In genomic region chr13:108322206-108322824, GRCh38 we compare ENCODE assay signal across 8 cellular contexts. TPM values are rescaled to one million over a fixed set of nuclear protein-coding genes. Genes with fewer than 3 reads are reported as not detected.
DNase-seq lines count a peak whose midpoint lies in the region; ATAC-seq and TF ChIP-seq lines count a peak whose summit lies in the region.

No MANE protein-coding gene starts in this region.

- no peak overlapping the region for H3K14ac ChIP-seq in H9 (ENCODE audit: insufficient read depth, low read length)

- H2BK15ac ChIP-seq in H9 (ENCODE audit: low read depth, low read length) = no peak overlapping the region

- H3K9ac ChIP-seq in H9 (ENCODE audit: extremely low read depth, insufficient read length, low read length) (no peak overlapping the region), neural progenitor cell (no peak overlapping the region)

- no peak overlapping the region for H2AFZ ChIP-seq in H9 (ENCODE audit: low read length)
- peak overlapping the region; percentile 17 for H2AFZ ChIP-seq in neural progenitor cell (replicated peaks)

- H3K36me3 Mint-ChIP-seq in H9 (ENCODE audit: insufficient read depth in 1 of 3, low read depth in 3 of 3) (no peaks in the 10 kb centered on the region), neural progenitor cell (no peaks in the 10 kb centered on the region)

- no peaks in the 10 kb centered on the region for H3K79me1 ChIP-seq in H9 (ENCODE audit: insufficient read depth, low read depth, low read length, poor library complexity, severe bottlenecking)

- H3K4me1 ChIP-seq in H9 (ENCODE audit: insufficient read depth, low read length) (peaks cover 4% of the 10 kb centered on the region; the same call in 1 of the 2 replicates), neural progenitor cell (no peaks in the 10 kb centered on the region)

- H3K27me3 Mint-ChIP-seq in H9 (ENCODE audit: low read depth) = no peaks in the 10 kb centered on the region; the same call in none of the 2 replicates
- H3K27me3 Mint-ChIP-seq in neural progenitor cell (ENCODE audit: insufficient read depth, low read depth) = peaks cover 2% of the 10 kb centered on the region

- H2BK12ac ChIP-seq in H9 (ENCODE audit: insufficient read length, low read depth, low read length) = no peak overlapping the region

- no peaks in the 10 kb centered on the region for H3K36me3 ChIP-seq in neural progenitor cell

- H4K91ac ChIP-seq in H9 (ENCODE audit: insufficient read length, low read depth, low read length) = no peak overlapping the region

- H3K18ac ChIP-seq in H9 (ENCODE audit: insufficient read length, low read depth, low read length) = no peak overlapping the region

- H3T11ph ChIP-seq in H9 (ENCODE audit: low read length) = no peak overlapping the region

- CTCF ChIA-PET in GM10248 (lab: Yijun Ruan, JAX) = interaction anchor here (0.9 to 1.8 kb wide), 5 partner anchors 12 to 1108 kb away, joined by 3 to 6 read pairs (median 3); no protein-coding TSS in a partner anchor

- peak; percentile 95 for ATAC-seq in SK-N-SH treated with all-trans-retinoic acid at 6 μM for 48 hours

- no peak overlapping the region for H4K5ac ChIP-seq in H9 (ENCODE audit: insufficient read length, low read depth, low read length)

- no peak overlapping the region for H3K4me3 ChIP-seq in neural progenitor cell

- no peak overlapping the region for H3K27ac Mint-ChIP-seq in H9
- H3K27ac Mint-ChIP-seq in neural progenitor cell = no peak overlapping the region

- H2BK20ac ChIP-seq in H9 (ENCODE audit: low read depth, low read length, poor library complexity, severe bottlenecking) = no peak overlapping the region

- H3K4ac ChIP-seq in H9 (ENCODE audit: low read depth, low read length) = no peak overlapping the region

- H3K79me2 ChIP-seq in H9 (ENCODE audit: insufficient read depth, low read length) (no peaks in the 10 kb centered on the region), neural progenitor cell (ENCODE audit: low read depth) (no peaks in the 10 kb centered on the region)

- H3K27me3 ChIP-seq in H9 (ENCODE audit: insufficient read depth, low read length) (no peaks in the 10 kb centered on the region), neural progenitor cell (no peaks in the 10 kb centered on the region)

- no peaks in the 10 kb centered on the region for H4K20me1 ChIP-seq in H9 (ENCODE audit: control insufficient read depth, insufficient read depth, insufficient read length)
- H4K20me1 ChIP-seq in neural progenitor cell (ENCODE audit: low read depth) = no peaks in the 10 kb centered on the region

- no peaks in the 10 kb centered on the region for H3K23me2 ChIP-seq in H9 (ENCODE audit: insufficient read length, low read depth, low read length, poor library complexity, severe bottlenecking)

- DNase-seq in GM10248 (ENCODE audit: extremely low spot score) (peak; percentile 38), H9 (no peak), fibroblast of gingiva (ENCODE audit: low read depth) (peak; percentile 39), neural progenitor cell (ENCODE audit: low spot score) (peak; percentile 64)
- no peak for DNase-seq in stimulated activated CD4-positive, alpha-beta T cell treated with anti-CD3 and anti-CD28 coated beads, Interleukin-1b, Interleukin-23, amount 100 ng/mL, for 48 hours

- no peak overlapping the region for H3K56ac ChIP-seq in H9 (ENCODE audit: insufficient read length, low read depth, low read length)

- H2AK5ac ChIP-seq in H9 (ENCODE audit: insufficient read length, low read length) = no peak overlapping the region

- WGBS in H9 (ENCODE audit: extremely low coverage, insufficient read length, low lambda C conversion rate) = no CpG with 5 or more reads among the region's 2 CpGs

- H3K4me2 ChIP-seq in H9 (ENCODE audit: insufficient read depth, insufficient read length, low read length) = no peak overlapping the region
- no peak overlapping the region for H3K4me2 ChIP-seq in neural progenitor cell

- POLR2A ChIA-PET in GM10248 (lab: Yijun Ruan, JAX) = no interaction called here

- H3K4me1 Mint-ChIP-seq in H9 = peaks cover 14 to 17% of the 10 kb centered on the region in 2 experiments
- no peaks in the 10 kb centered on the region for H3K4me1 Mint-ChIP-seq in neural progenitor cell

- no peak overlapping the region for H3K4me3 Mint-ChIP-seq in H9
- no peak overlapping the region for H3K4me3 Mint-ChIP-seq in neural progenitor cell

- H3K23ac ChIP-seq in H9 (ENCODE audit: insufficient read length, low read depth, low read length) = no peak overlapping the region

- peak; percentile 81 for TF ChIP-seq CTCF in 22Rv1 (IDR thresholded peaks at IDR 0.05)
- peak; percentile 71 for TF ChIP-seq CTCF in GM10248 (IDR thresholded peaks at IDR 0.05; ENCODE audit: control extremely low read depth, extremely low read depth, low read depth, missing control alignments)
- TF ChIP-seq CTCF in H9 (conservative IDR thresholded peaks at IDR 0.05) = peak; percentile 85
- peak; percentile 67 for TF ChIP-seq CTCF in LNCAP (IDR thresholded peaks at IDR 0.05)
- peak; percentile 92 for TF ChIP-seq CTCF in neural progenitor cell (IDR thresholded peaks at IDR 0.05)

- H4K8ac ChIP-seq in H9 (replicated peaks; ENCODE audit: insufficient read length, low read depth, low read length) = no peak overlapping the region

- H3K27ac ChIP-seq in 22Rv1 (no peak overlapping the region), H9 (ENCODE audit: insufficient read length, low read depth, low read length) (no peak overlapping the region), neural progenitor cell (no peak overlapping the region)

- H3F3A ChIP-seq in neural progenitor cell (ENCODE audit: low read depth) = no peaks in the 10 kb centered on the region

- H2BK5ac ChIP-seq in H9 (ENCODE audit: insufficient read length, low read length) = no peak overlapping the region

- H3K9me3 ChIP-seq in H9 (ENCODE audit: control insufficient read depth, low read depth, low read length) (no peaks in the 10 kb centered on the region), neural progenitor cell (ENCODE audit: low read depth) (no peaks in the 10 kb centered on the region)

- no peaks in the 10 kb centered on the region for H3K9me3 Mint-ChIP-seq in H9
- no peaks in the 10 kb centered on the region for H3K9me3 Mint-ChIP-seq in neural progenitor cell

- H2BK120ac ChIP-seq in H9 (ENCODE audit: low read depth, low read length, poor library complexity, severe bottlenecking) = no peak overlapping the region

TF ChIP-seq in SK-N-SH treated with all-trans-retinoic acid at 6 μM for 48 hours, 23 proteins besides CTCF, POLR2A, EP300 and RAD21:
- TF ChIP-seq TSHZ2 (CRISPR knock-in tag; IDR thresholded peaks at IDR 0.05) (no peak), ZNF565 (CRISPR knock-in tag; conservative IDR thresholded peaks at IDR 0.05; ENCODE audit: low read depth) (no peak), OSR1 (CRISPR knock-in tag; IDR thresholded peaks at IDR 0.05) (no peak), ZNF70 (CRISPR knock-in tag; IDR thresholded peaks at IDR 0.05) (no peak), TCF4 (CRISPR knock-in tag; IDR thresholded peaks at IDR 0.05; ENCODE audit: borderline replicate concordance) (no peak), ZFP3 (CRISPR knock-in tag; IDR thresholded peaks at IDR 0.05) (no peak), TOX (CRISPR knock-in tag; IDR thresholded peaks at IDR 0.05; ENCODE audit: borderline replicate concordance) (no peak), ARNTL (CRISPR knock-in tag; IDR thresholded peaks at IDR 0.05; ENCODE audit: borderline replicate concordance, low read depth) (no peak), ISL1 (CRISPR knock-in tag; IDR thresholded peaks at IDR 0.05) (no peak), ZFP30 (CRISPR knock-in tag; IDR thresholded peaks at IDR 0.05) (no peak), ZNF8 (CRISPR knock-in tag; IDR thresholded peaks at IDR 0.05) (no peak)
- TF ChIP-seq, protein P1, sequence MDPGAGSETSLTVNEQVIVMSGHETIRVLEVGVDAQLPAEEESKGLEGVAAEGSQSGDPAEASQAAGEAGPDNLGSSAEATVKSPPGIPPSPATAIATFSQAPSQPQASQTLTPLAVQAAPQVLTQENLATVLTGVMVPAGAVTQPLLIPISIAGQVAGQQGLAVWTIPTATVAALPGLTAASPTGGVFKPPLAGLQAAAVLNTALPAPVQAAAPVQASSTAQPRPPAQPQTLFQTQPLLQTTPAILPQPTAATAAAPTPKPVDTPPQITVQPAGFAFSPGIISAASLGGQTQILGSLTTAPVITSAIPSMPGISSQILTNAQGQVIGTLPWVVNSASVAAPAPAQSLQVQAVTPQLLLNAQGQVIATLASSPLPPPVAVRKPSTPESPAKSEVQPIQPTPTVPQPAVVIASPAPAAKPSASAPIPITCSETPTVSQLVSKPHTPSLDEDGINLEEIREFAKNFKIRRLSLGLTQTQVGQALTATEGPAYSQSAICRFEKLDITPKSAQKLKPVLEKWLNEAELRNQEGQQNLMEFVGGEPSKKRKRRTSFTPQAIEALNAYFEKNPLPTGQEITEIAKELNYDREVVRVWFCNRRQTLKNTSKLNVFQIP (CRISPR knock-in tag; IDR thresholded peaks at IDR 0.05; ENCODE audit: borderline replicate concordance, low read depth) = no peak

RNA-seq across cellular contexts. Expression of gene TNFSF13B, which starts 52.8 kb away (rescaled TPM):
- total RNA-seq in H9 (2021) = 0.24 and 0.31 TPM in 2 replicates
- total RNA-seq in neural progenitor cell (ENCODE audit: low replicate concordance) = 0.25 and 0.45 TPM in 2 replicates

Comparison
In these comparisons a context has a peak if more than half of its experiments do, and no peak if none do; other contexts are left out.
1. DNase-seq: peak in GM10248 (single experiment), fibroblast of gingiva (single experiment) and neural progenitor cell (single experiment); none in H9 (single experiment) and stimulated activated CD4-positive, alpha-beta T cell treated with anti-CD3 and anti-CD28 coated beads, Interleukin-1b, Interleukin-23, amount 100 ng/mL, for 48 hours (single experiment).
2. Peak in every context shown above with its lines, with median percentiles within 50 percentile points of each other: CTCF ChIP-seq.